In the genomic region with DNA sequence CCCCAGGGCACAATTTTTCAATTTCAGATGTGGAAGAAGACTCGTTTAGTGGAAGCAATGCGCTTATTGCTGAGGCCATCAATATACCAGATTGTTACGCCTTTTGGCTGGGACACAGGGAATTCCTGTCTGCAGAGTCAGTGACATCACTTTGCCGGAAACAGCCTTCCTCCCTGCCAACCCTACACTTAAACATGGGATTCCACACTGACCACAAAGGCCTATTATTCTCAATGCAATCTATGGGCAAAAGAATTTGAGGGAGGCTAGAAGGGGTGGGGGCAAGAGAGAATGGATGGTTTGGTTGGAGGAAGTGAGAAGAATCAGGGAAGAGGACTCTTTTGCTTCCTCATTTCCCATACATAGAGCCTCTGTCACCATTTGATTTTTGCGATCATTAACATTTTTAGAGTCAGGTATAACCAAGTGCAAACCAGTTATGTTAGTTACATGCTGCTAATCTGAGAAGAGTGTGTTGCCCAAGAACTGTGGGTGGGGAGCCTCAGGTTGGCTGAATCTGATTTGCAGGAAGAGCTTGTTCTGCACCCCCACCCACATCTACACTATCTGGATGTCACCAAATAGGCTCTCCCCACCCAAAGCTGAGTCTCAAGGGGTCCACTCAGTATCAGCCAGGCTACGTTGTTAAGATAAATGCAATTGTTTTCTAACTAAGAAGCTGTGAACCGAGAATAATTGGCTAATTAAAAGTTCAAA, we compare ENCODE assay signal across 8 cellular contexts. TPM values are rescaled to one million over a fixed set of nuclear protein-coding genes. Genes with fewer than 3 reads are reported as not detected.
DNase-seq lines count a peak whose midpoint lies in the region; ATAC-seq and TF ChIP-seq lines count a peak whose summit lies in the region.

No MANE protein-coding gene starts in this region.

- DNase-seq in Calu3 (peak; percentile 64), RPMI7951 (ENCODE audit: low read depth) (peak; percentile 65), fibroblast of the aortic adventitia (ENCODE audit: low read depth) (peak; percentile 90), SK-N-DZ (ENCODE audit: low spot score) (no peak)
- no peak for DNase-seq in stimulated activated CD4-positive, alpha-beta T cell treated with anti-CD3 and anti-CD28 coated beads, Interleukin-4, amount 100 ng/mL, for 4 hours

- H3K27ac Mint-ChIP-seq in Calu3 (ENCODE audit: unreplicated experiment), result peak overlapping the region; percentile 66

- CTCF ChIA-PET in Calu3 (lab: Charles Lee), result interaction anchor here (1.2 kb wide), 1 partner anchor 120 kb away, joined by 6 read pairs; the partner anchor contains the start of gene TCTN3

- H3K36me3 Mint-ChIP-seq in Calu3 (ENCODE audit: insufficient read depth, unreplicated experiment), result peaks cover 7% of the 10 kb centered on the region

- no peak for TF ChIP-seq CTCF in Calu3 (IDR thresholded peaks at IDR 0.05; ENCODE audit: unreplicated experiment)
- TF ChIP-seq CTCF in fibroblast of the aortic adventitia (IDR thresholded peaks at IDR 0.05; ENCODE audit: insufficient read depth, low read length), result no peak
- no peak for TF ChIP-seq CTCF in neutrophil (IDR thresholded peaks at IDR 0.05)

- H3K4me3 Mint-ChIP-seq in Calu3 (ENCODE audit: low read depth, unreplicated experiment), result peak overlapping the region; percentile 43

- H3K4me1 ChIP-seq in neutrophil (ENCODE audit: control insufficient read depth in 1 of 2, insufficient read depth in 1 of 2, low read depth in 1 of 2, low read length in 1 of 2), result peaks cover 17 to 30% of the 10 kb centered on the region in 2 experiments

- H3K27ac ChIP-seq in neutrophil, result peak overlapping the region; percentile 45

- no peak for ATAC-seq in GM18517 (IDR thresholded peaks at IDR 0.05; ENCODE audit: unreplicated experiment)
- no peak for ATAC-seq in HG02759 (IDR thresholded peaks at IDR 0.05; ENCODE audit: unreplicated experiment)

- H3K27me3 Mint-ChIP-seq in Calu3 (ENCODE audit: unreplicated experiment), result no peaks in the 10 kb centered on the region

- no peaks in the 10 kb centered on the region for H3K9me3 ChIP-seq in neutrophil

- no peaks in the 10 kb centered on the region for H3K27me3 ChIP-seq in neutrophil

- H3K9me3 Mint-ChIP-seq in Calu3 (ENCODE audit: low read depth, unreplicated experiment), result no peaks in the 10 kb centered on the region

- intact Hi-C loops in Calu3 (cut with micrococcal nuclease; ENCODE audit: unreplicated experiment), result no loop called here

- BruUV-seq in Calu3 (replicated peaks; lab: Mats Ljungman, UMichigan), result no TSS peak

- H3K4me1 Mint-ChIP-seq in Calu3 (ENCODE audit: low read depth, unreplicated experiment), result peaks cover 33% of the 10 kb centered on the region

- H3K4me3 ChIP-seq in fibroblast of the aortic adventitia (ENCODE audit: low read depth, low read length), result no peak overlapping the region
- no peak overlapping the region for H3K4me3 ChIP-seq in neutrophil (ENCODE audit: low read depth in 1 of 2, low read length in 1 of 2)

- H3K36me3 ChIP-seq in neutrophil, result peaks cover 21% of the 10 kb centered on the region

RNA-seq across cellular contexts. Expression of gene ENTPD1, which starts 58.2 kb away (rescaled TPM):
- total RNA-seq in Calu3 (2022) (0.92 and 2.2 TPM in 2 replicates), fibroblast of the aortic adventitia (ENCODE audit: low replicate concordance) (0.09 and 0.16 TPM in 2 replicates)
- total RNA-seq in RPMI7951 (2014; rRNA removed; shearing (Covaris generic)), result 0.20 TPM in 1 of 2 replicates, not detected in the other
- 0.21 and 0.25 TPM in 2 replicates for polyA plus RNA-seq in SK-N-DZ (2014; cell fraction: cytosol; rRNA removed)
- polyA plus RNA-seq in SK-N-DZ (2014; cell fraction: nucleus; rRNA removed), result 0.05 and 0.06 TPM in 2 replicates

Comparison
In these comparisons a context has a peak if more than half of its experiments do, and no peak if none do; other contexts are left out.
1. DNase-seq: peak in Calu3 (single experiment), RPMI7951 (single experiment) and fibroblast of the aortic adventitia (single experiment); none in SK-N-DZ (single experiment) and stimulated activated CD4-positive, alpha-beta T cell treated with anti-CD3 and anti-CD28 coated beads, Interleukin-4, amount 100 ng/mL, for 4 hours (0 of 2).